29 cellular contexts compared by ENCODE assay signal in the genomic region with DNA sequence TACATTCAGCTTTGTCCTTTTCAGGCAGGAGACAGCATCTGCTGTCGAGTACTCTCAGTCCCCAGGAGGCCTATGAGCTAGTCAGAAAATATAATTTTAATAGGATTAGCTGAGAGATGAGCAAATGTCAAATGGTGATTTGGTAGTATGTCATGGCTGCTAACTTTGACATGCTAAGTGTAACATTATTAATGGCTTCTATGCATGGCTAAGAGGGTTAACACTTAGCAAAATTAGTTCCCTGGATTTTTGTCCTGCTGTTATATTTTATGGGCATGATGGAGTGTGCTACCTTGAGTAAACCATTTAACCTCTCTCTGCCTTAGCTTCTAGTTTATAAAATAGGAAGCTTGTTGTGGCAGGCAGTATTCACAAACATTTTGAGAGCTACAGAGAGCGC. TPM values are rescaled to one million over a fixed set of nuclear protein-coding genes. Genes with fewer than 3 reads are reported as not detected.
A peak's percentile ranks its signal among the peaks of the same experiment; 100 is the strongest.
DNase-seq lines count a peak whose midpoint lies in the region; ATAC-seq and TF ChIP-seq lines count a peak whose summit lies in the region.
"Had no signal": no experiment of that assay in that cellular context is flagged by ENCODE, and none has a peak within 500 bp of the region (broad histone marks: within the 10 kb centered on the region; RNA-seq: fewer than 3 reads in every experiment).

No MANE protein-coding gene starts in this region.

- H3K27ac Mint-ChIP-seq in nephron: peak overlapping the region; percentile 13 to 66 (median 17)
- H3K27ac Mint-ChIP-seq: activated CD8-positive, alpha-beta T cell treated with anti-CD3 and anti-CD28 coated beads, Interleukin-2, amount 10 ng/mL, durations not matched to agents 7 days and 5 days had no signal

- WGBS in heart left ventricle, 4 donors: 82 to 90% (median 88%) methylated on average over 2 of the region's 2 CpGs

- H3K9me3 ChIP-seq in heart left ventricle (no peaks in the 10 kb centered on the region), uterus (no peaks in the 10 kb centered on the region)
- H3K9me3 ChIP-seq: BLaER1, SJCRH30, tibial artery had no signal

- no peak for TF ChIP-seq CTCF in heart left ventricle (IDR thresholded peaks at IDR 0.05)
- TF ChIP-seq CTCF in nephron (IDR thresholded peaks at IDR 0.05; ENCODE audit: unreplicated experiment in 3 of 3): no peak
- no peak for TF ChIP-seq CTCF in uterus (IDR thresholded peaks at IDR 0.05)

- no peak for ATAC-seq in heart left ventricle
- no peak for ATAC-seq in left cardiac atrium
- ATAC-seq: activated CD8-positive, alpha-beta T cell treated with anti-CD3 and anti-CD28 coated beads, Interleukin-2, amount 10 ng/mL, durations not matched to agents 7 days and 5 days; T-cell had no signal

- H3K4me3 ChIP-seq in heart left ventricle: no peak overlapping the region
- H3K4me3 ChIP-seq in uterus: no peak overlapping the region
- H3K4me3 ChIP-seq: BLaER1, tibial artery had no signal

- no peak for TF ChIP-seq POLR2A in heart left ventricle (IDR thresholded peaks at IDR 0.05)
- TF ChIP-seq POLR2A in uterus (IDR thresholded peaks at IDR 0.05): no peak

- no peaks in the 10 kb centered on the region for H3K36me3 Mint-ChIP-seq in nephron (ENCODE audit: low read depth)
- H3K36me3 Mint-ChIP-seq: T-cell had no signal

- peaks cover 4% of the 10 kb centered on the region for H3K27me3 Mint-ChIP-seq in nephron (ENCODE audit: low read depth)
- H3K27me3 Mint-ChIP-seq: stimulated activated naive CD8-positive, alpha-beta T cell treated with anti-CD3 and anti-CD28 coated beads, Interleukin-15, Interleukin-2, amounts not matched to agents 100 ng/mL and 50 ng/mL, for 24 hours; T-cell had no signal

- intact Hi-C loops in heart left ventricle (cut with DNase I): loop anchor here in 2 of 10 donors (2.0 to 5.0 kb wide), 2 partner anchors 82 to 86 kb away; no protein-coding TSS in a partner anchor
- intact Hi-C loops in left cardiac atrium (cut with DNase I): loop anchor here in 1 of 2 donors (10.0 kb wide), 1 partner anchor 60 kb away; no protein-coding TSS in a partner anchor
- intact Hi-C loops in uterus (cut with DNase I; ENCODE audit: low total_unique reads): no loop called here

- peaks cover 37% of the 10 kb centered on the region for H3K4me1 Mint-ChIP-seq in nephron

- peak overlapping the region in 7 of 12 donors; percentile 64 to 98 (median 94) for H3K27ac ChIP-seq in heart left ventricle
- no peak overlapping the region for H3K27ac ChIP-seq in uterus
- H3K27ac ChIP-seq: BLaER1, brain microvascular endothelial cell, HL-60 had no signal

- H3K36me3 ChIP-seq in heart left ventricle (no peaks in the 10 kb centered on the region), uterus (no peaks in the 10 kb centered on the region)
- H3K36me3 ChIP-seq: BLaER1, brain microvascular endothelial cell, SJCRH30, tibial artery had no signal

- H3K4me3 Mint-ChIP-seq in nephron: peak overlapping the region in 1 of 3 experiments; percentile 37
- H3K4me3 Mint-ChIP-seq: activated CD8-positive, alpha-beta T cell treated with anti-CD3 and anti-CD28 coated beads, Interleukin-2, amount 10 ng/mL, durations not matched to agents 7 days and 5 days; stimulated activated naive CD8-positive, alpha-beta T cell treated with anti-CD3 and anti-CD28 coated beads, Interleukin-15, Interleukin-2, amounts not matched to agents 100 ng/mL and 50 ng/mL, for 24 hours; T-cell had no signal

- DNase-seq in heart left ventricle: no peak
- DNase-seq in left cardiac atrium: no peak
- DNase-seq in NCI-H524 treated with DMSO at 0.1 percent for 48 hours (lab: John Stamatoyannopoulos, UW): peak; percentile 99
- no peak for DNase-seq in stimulated activated naive CD4-positive, alpha-beta T cell (lab: John Stamatoyannopoulos, UW)
- DNase-seq in uterus: no peak
- no peak for DNase-seq in activated CD4-positive, alpha-beta T cell treated with anti-CD3 and anti-CD28 coated beads for 48 hours
- DNase-seq in GDM1 (lab: John Stamatoyannopoulos, UW): no peak
- DNase-seq: activated CD4-positive, CD25-positive, alpha-beta regulatory T cell treated with anti-CD3 and anti-CD28 coated beads, Interleukin-2, amount 50 U/mL, for 72 hours; activated CD8-positive, alpha-beta T cell treated with anti-CD3 and anti-CD28 coated beads, Interleukin-2, amount 10 ng/mL, durations not matched to agents 7 days and 5 days; activated effector memory CD4-positive, alpha-beta T cell treated with Interleukin-2 at 50 U/mL for 16 hours; activated T-cell treated with anti-CD3 and anti-CD28 coated beads for 4 hours; brain microvascular endothelial cell; effector memory CD4-positive, alpha-beta T cell; erythroblast; H9; mesendoderm; NCI-H1092; NCI-H2029 treated with DMSO at 0.1 percent for 48 hours; NCI-H345; retina; SJCRH30; stimulated activated CD4-positive, alpha-beta T cell treated with anti-CD3 and anti-CD28 coated beads, Interleukin-12 subunit alpha, Interleukin-12 subunit beta, amount 100 ng/mL, for 4 hours; stimulated activated CD4-positive, alpha-beta T cell treated with anti-CD3 and anti-CD28 coated beads, Interleukin-4, amount 100 ng/mL, for 24 hours; T-cell; tibial artery had no signal

- H3K9me3 Mint-ChIP-seq in nephron: no peaks in the 10 kb centered on the region
- H3K9me3 Mint-ChIP-seq: H9; stimulated activated naive CD8-positive, alpha-beta T cell treated with anti-CD3 and anti-CD28 coated beads, Interleukin-15, Interleukin-2, amounts not matched to agents 100 ng/mL and 50 ng/mL, for 24 hours; T-cell had no signal

- H3K27me3 ChIP-seq in heart left ventricle: no peaks in the 10 kb centered on the region
- no peaks in the 10 kb centered on the region for H3K27me3 ChIP-seq in uterus
- H3K27me3 ChIP-seq: BLaER1, brain microvascular endothelial cell, SJCRH30, tibial artery had no signal

- peaks cover 0 to 51% (median 32%) of the 10 kb centered on the region in 12 donors for H3K4me1 ChIP-seq in heart left ventricle
- H3K4me1 ChIP-seq in uterus: peaks cover 0 to 8% of the 10 kb centered on the region in 2 donors

RNA-seq across cellular contexts. Expression of a gene that starts 2.9 kb away (rescaled TPM):
- 10 to 100 TPM; 36.3 to 64.7 (median 53.4) TPM for total RNA-seq in heart left ventricle
- 10 to 100 TPM in 1 of 2 donors, 1 to 10 TPM in 1; 6.1 to 11.7 TPM for polyA plus RNA-seq in heart left ventricle
- 10 to 100 TPM; 31.0 to 44.1 TPM for total RNA-seq in left cardiac atrium
- 100 to 1,000 TPM in 2 of 4 donors, 10 to 100 TPM in 2; 34.6 to 112 (median 90.3) TPM for total RNA-seq in uterus

Comparison
In these comparisons a context has a peak if more than half of its experiments do, and no peak if none do; other contexts are left out.
1. H3K27ac ChIP-seq: peak in heart left ventricle (7 of 12); none in uterus (0 of 2).